In the genomic region with DNA sequence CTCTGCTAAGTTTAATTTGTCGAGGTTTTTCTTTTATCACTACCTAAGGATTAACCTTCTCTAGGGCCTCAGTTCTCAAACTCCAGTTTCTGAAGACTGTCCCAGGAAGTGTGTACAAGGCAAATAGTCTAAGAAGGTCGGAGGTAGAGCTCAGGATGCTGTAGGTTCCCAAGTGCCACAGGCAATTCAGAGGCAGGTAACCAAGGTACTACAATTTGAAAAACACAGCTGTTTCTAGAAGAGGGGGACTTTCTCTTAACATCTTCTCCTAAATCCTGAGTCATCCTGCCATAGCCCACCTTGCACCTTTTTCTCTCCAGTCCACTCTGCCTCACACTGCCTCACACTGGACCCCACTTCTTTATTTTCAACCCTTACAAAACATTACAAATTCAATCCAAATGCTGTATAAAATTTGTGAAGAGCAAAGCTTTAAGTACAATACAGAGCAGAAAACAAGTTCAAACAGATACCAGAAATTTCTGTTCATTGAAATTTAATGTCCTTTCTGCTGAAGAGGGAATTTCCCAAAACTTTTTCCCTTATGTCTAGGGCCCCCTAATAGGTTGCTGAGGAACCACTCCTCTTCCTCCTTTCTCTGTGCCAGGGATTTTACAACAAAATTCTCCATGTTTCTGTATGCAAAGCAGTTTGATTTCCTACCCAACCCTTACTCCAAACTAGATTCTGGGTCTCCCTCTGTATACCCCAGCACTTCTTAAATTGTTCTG, we compare ENCODE assay signal across 13 cellular contexts. TPM values are rescaled to one million over a fixed set of nuclear protein-coding genes. Genes with fewer than 3 reads are reported as not detected.
A peak's percentile ranks its signal among the peaks of the same experiment; 100 is the strongest.
DNase-seq lines count a peak whose midpoint lies in the region; ATAC-seq and TF ChIP-seq lines count a peak whose summit lies in the region.
"Had no signal": no experiment of that assay in that cellular context is flagged by ENCODE, and none has a peak within 500 bp of the region (broad histone marks: within the 10 kb centered on the region; RNA-seq: fewer than 3 reads in every experiment).

No MANE protein-coding gene starts in this region.

- no peaks in the 10 kb centered on the region for H3K36me3 Mint-ChIP-seq in activated B cell treated with CpG ODN at 0.5 μM for 24 hours (ENCODE audit: low read depth)

- no peak for DNase-seq in activated B cell treated with CpG ODN at 0.5 μM for 24 hours
- DNase-seq in NCI-H345 treated with DMSO at 0.1 percent for 48 hours (lab: John Stamatoyannopoulos, UW; ENCODE audit: unreplicated experiment), result no peak
- no peak for DNase-seq in activated CD4-positive, alpha-beta T cell treated with anti-CD3 and anti-CD28 coated beads, Interleukin-2, amount 50 U/mL, for 1 hour
- DNase-seq in HPDE6-E6E7 (ENCODE audit: extremely low spot score), result no peak
- DNase-seq: activated T-cell treated with anti-CD3 and anti-CD28 coated beads, Interleukin-2, amount 50 U/mL, for 72 hours; AML-193; brain microvascular endothelial cell; uterus had no signal

- CTCF ChIA-PET in activated B cell treated with CpG ODN at 0.5 μM for 24 hours (lab: Charles Lee), result interaction anchor here (0.7 to 3.4 kb wide), 3 partner anchors 43 to 80 kb away, joined by 3 to 17 read pairs (median 4); partner anchors contain the start of gene FRK

- 23% methylated on average over 2 of the region's 2 CpGs for WGBS in liver

- intact Hi-C loops in activated B cell treated with CpG ODN at 0.5 μM for 24 hours (cut with micrococcal nuclease), result loop anchor here (2.0 to 10.0 kb wide), 6 partner anchors 29 to 665 kb away; partner anchors contain the start of genes CALHM6, KPNA5, NT5DC1 and TSPYL4

- H2AFZ ChIP-seq in ACC112 (ENCODE audit: low read length, unreplicated experiment), result peak overlapping the region; percentile 78

- H3K27ac ChIP-seq in ACC112 (ENCODE audit: low read depth, low read length) (no peak overlapping the region), liver (ENCODE audit: low read depth in 1 of 2, low read length in 2 of 2) (peak overlapping the region; percentile 36 to 69)
- H3K27ac ChIP-seq: brain microvascular endothelial cell, uterus had no signal

- H3K9me3 ChIP-seq in liver (ENCODE audit: control insufficient read depth in 4 of 4, low read length in 3 of 4), result no peaks in the 10 kb centered on the region
- H3K9me3 ChIP-seq: uterus had no signal

- TF ChIP-seq RAD21 in liver (IDR thresholded peaks at IDR 0.05), result no peak

- H3K4me3 ChIP-seq in ACC112 (ENCODE audit: low read depth, low read length), result no peak overlapping the region
- H3K4me3 ChIP-seq in liver (ENCODE audit: low read depth in 1 of 3, low read length in 3 of 3), result peak overlapping the region in 2 of 3 donors; percentile 18 to 24
- H3K4me3 ChIP-seq: uterus had no signal

- H3K36me3 ChIP-seq in ACC112 (ENCODE audit: insufficient read depth, low read length) (no peaks in the 10 kb centered on the region), liver (ENCODE audit: control insufficient read depth in 4 of 4, insufficient read depth in 3 of 4, low read depth in 1 of 4, low read length in 3 of 4) (no peaks in the 10 kb centered on the region)
- H3K36me3 ChIP-seq: brain microvascular endothelial cell, uterus had no signal

- H3K4me3 Mint-ChIP-seq in activated B cell treated with CpG ODN at 0.5 μM for 24 hours, result peak overlapping the region; percentile 52
- H3K4me3 Mint-ChIP-seq: activated T-cell treated with anti-CD3 and anti-CD28 coated beads, Interleukin-2, amount 50 U/mL, for 72 hours had no signal

- H3K27me3 Mint-ChIP-seq in activated B cell treated with CpG ODN at 0.5 μM for 24 hours, result no peaks in the 10 kb centered on the region

- peak overlapping the region; percentile 71 for H3K27ac Mint-ChIP-seq in activated B cell treated with CpG ODN at 0.5 μM for 24 hours
- H3K27ac Mint-ChIP-seq: activated T-cell treated with anti-CD3 and anti-CD28 coated beads, Interleukin-2, amount 50 U/mL, for 72 hours had no signal

- ATAC-seq in GM19463 (IDR thresholded peaks at IDR 0.05; ENCODE audit: unreplicated experiment), result peak; percentile 3
- no peak for ATAC-seq in activated B cell treated with CpG ODN at 0.5 μM for 24 hours (ENCODE audit: low read depth)
- no peak for ATAC-seq in HG02798 (IDR thresholded peaks at IDR 0.05; ENCODE audit: poor library complexity, unreplicated experiment)
- ATAC-seq: activated T-cell treated with anti-CD3 and anti-CD28 coated beads, Interleukin-2, amount 50 U/mL, for 72 hours; HCT116 had no signal

- H3K4me1 Mint-ChIP-seq in activated B cell treated with CpG ODN at 0.5 μM for 24 hours, result peaks cover 61% of the 10 kb centered on the region

- H3K9me3 Mint-ChIP-seq in activated B cell treated with CpG ODN at 0.5 μM for 24 hours, result peaks cover 2% of the 10 kb centered on the region
- H3K9me3 Mint-ChIP-seq: activated T-cell treated with anti-CD3 and anti-CD28 coated beads, Interleukin-2, amount 50 U/mL, for 72 hours had no signal

- POLR2A ChIA-PET in activated B cell treated with CpG ODN at 0.5 μM for 24 hours (lab: Charles Lee), result interaction anchor here (1.4 to 2.2 kb wide), 2 partner anchors 70 to 83 kb away, joined by 7 to 14 read pairs; partner anchors contain the start of gene NT5DC1

- no peaks in the 10 kb centered on the region for H3K27me3 ChIP-seq in ACC112 (ENCODE audit: insufficient read depth, low read length)
- H3K27me3 ChIP-seq in liver (ENCODE audit: control insufficient read depth in 4 of 4, insufficient read depth in 4 of 4, low read length in 3 of 4), result no peaks in the 10 kb centered on the region
- H3K27me3 ChIP-seq: brain microvascular endothelial cell, uterus had no signal

- no peaks in the 10 kb centered on the region for H3K79me2 ChIP-seq in ACC112 (ENCODE audit: control insufficient read depth, insufficient read depth, low read length, unreplicated experiment)

- peak overlapping the region in 1 of 2 donors; percentile 32 for H3K9ac ChIP-seq in liver (ENCODE audit: low read depth in 1 of 2, low read length in 2 of 2)

- H3K4me1 ChIP-seq in ACC112 (ENCODE audit: control insufficient read depth, insufficient read depth, low read length, unreplicated experiment) (peaks cover 25% of the 10 kb centered on the region), liver (ENCODE audit: control insufficient read depth in 4 of 4, insufficient read depth in 4 of 4, low read length in 3 of 4) (peaks cover 12 to 66% (median 60%) of the 10 kb centered on the region in 4 donors)
- H3K4me1 ChIP-seq: uterus had no signal

- TF ChIP-seq CTCF in activated B cell treated with CpG ODN at 0.5 μM for 24 hours (IDR thresholded peaks at IDR 0.05) (no peak), liver (IDR thresholded peaks at IDR 0.05; ENCODE audit: low read depth, low read length, missing input control) (no peak)

TF ChIP-seq in liver, 16 proteins besides CTCF, POLR2A, EP300 and RAD21 (continues in another document):
- TF ChIP-seq HNF4G (IDR thresholded peaks at IDR 0.05) (no peak), NR2F2 (IDR thresholded peaks at IDR 0.05) (no peak), JUND (IDR thresholded peaks at IDR 0.05) (no peak), GABPA (IDR thresholded peaks at IDR 0.05 in 1 of 2, conservative IDR thresholded peaks at IDR 0.05 in 1 of 2) (no peak), FOXA1 (IDR thresholded peaks at IDR 0.05) (no peak), YY1 (IDR thresholded peaks at IDR 0.05) (no peak), RXRA (IDR thresholded peaks at IDR 0.05) (no peak)
- TF ChIP-seq, protein P1, sequence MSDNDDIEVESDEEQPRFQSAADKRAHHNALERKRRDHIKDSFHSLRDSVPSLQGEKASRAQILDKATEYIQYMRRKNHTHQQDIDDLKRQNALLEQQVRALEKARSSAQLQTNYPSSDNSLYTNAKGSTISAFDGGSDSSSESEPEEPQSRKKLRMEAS (IDR thresholded peaks at IDR 0.05), result no peak
- TF ChIP-seq, protein P2, sequence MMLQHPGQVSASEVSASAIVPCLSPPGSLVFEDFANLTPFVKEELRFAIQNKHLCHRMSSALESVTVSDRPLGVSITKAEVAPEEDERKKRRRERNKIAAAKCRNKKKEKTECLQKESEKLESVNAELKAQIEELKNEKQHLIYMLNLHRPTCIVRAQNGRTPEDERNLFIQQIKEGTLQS (IDR thresholded peaks at IDR 0.05), result no peak
- TF ChIP-seq, protein P3, sequence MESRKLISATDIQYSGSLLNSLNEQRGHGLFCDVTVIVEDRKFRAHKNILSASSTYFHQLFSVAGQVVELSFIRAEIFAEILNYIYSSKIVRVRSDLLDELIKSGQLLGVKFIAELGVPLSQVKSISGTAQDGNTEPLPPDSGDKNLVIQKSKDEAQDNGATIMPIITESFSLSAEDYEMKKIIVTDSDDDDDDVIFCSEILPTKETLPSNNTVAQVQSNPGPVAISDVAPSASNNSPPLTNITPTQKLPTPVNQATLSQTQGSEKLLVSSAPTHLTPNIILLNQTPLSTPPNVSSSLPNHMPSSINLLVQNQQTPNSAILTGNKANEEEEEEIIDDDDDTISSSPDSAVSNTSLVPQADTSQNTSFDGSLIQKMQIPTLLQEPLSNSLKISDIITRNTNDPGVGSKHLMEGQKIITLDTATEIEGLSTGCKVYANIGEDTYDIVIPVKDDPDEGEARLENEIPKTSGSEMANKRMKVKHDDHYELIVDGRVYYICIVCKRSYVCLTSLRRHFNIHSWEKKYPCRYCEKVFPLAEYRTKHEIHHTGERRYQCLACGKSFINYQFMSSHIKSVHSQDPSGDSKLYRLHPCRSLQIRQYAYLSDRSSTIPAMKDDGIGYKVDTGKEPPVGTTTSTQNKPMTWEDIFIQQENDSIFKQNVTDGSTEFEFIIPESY (IDR thresholded peaks at IDR 0.05), result no peak

RNA-seq across cellular contexts. Expression of gene FRK, which starts 43.0 kb away (rescaled TPM):
- total RNA-seq in activated B cell treated with CpG ODN at 0.5 μM for 24 hours, result 0.31 and 0.37 TPM in 2 replicates
- 10 to 100 TPM in 1 of 2 donors, 1 to 10 TPM in 1; 5.7 to 26.8 TPM for total RNA-seq in liver
- 1 to 10 TPM; 3.6 to 4.9 TPM for polyA plus RNA-seq in liver
